Comparison of ENCODE assay signal across 8 cellular contexts in the genomic region with DNA sequence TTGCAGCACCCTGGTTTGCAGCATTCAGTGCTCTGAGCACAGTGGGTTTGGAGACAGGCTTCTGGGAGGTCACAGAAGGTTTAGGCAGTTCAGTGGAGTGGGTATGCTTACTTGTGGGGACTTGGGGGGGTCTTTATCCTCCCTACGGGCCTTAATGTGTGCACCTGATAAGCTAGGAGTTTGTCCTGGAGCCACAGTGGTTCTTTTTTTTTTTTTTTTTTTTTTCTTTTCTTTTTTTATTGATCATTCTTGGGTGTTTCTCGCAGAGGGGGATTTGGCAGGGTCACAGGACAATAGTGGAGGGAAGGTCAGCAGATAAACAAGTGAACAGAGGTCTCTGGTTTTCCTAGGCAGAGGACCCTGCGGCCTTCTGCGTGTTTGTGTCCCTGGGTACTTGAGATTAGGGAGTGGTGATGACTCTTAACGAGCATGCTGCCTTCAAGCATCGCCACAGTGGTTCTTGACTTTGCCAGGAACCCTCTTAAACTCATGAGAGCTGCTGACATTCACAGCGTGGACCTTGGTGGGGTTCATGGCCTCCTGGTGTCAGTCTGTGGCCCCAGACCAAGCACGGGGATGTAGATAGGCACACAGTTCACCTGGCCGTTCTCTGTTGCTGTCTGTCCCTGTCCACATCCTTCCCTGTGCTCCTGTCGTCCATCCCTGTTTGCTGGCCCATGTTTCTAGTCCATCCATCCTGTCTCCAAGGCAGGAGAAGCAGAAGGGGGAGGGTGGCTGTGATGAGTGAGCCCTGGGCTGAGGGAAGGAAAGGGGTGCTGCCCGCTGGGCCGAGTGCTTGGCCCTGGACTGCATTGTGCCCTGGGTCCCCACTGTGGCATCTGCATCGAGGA. TPM values are rescaled to one million over a fixed set of nuclear protein-coding genes. Genes with fewer than 3 reads are reported as not detected.
DNase-seq lines count a peak whose midpoint lies in the region; ATAC-seq, FAIRE-seq and TF ChIP-seq lines count a peak whose summit lies in the region.

No MANE protein-coding gene starts in this region.

- H3K9me3 ChIP-seq in GM12878 (replicated peaks; ENCODE audit: control insufficient read depth, insufficient read depth, low read length) (no peaks in the 10 kb centered on the region), transverse colon (no peaks in the 10 kb centered on the region)

- TF ChIP-seq RAD21 in GM12878 (IDR thresholded peaks at IDR 0.05; ENCODE audit: insufficient read depth, low read depth, low read length), result no peak

- H3K36me3 ChIP-seq in GM12878 (ENCODE audit: control insufficient read depth in 2 of 2, insufficient read depth in 2 of 2, low read length in 1 of 2) (peaks cover 7 to 13% of the 10 kb centered on the region in 2 experiments; a peak in 3 of 4 replicates), transverse colon (peaks cover 0 to 3% (median 0%) of the 10 kb centered on the region in 4 donors)

- H3K36me3 Mint-ChIP-seq in activated T-cell treated with anti-CD3 and anti-CD28 coated beads, Interleukin-2, amount 50 U/mL, for 72 hours (ENCODE audit: insufficient read depth in 2 of 2), result peaks cover 6 to 17% of the 10 kb centered on the region in 2 donors
- H3K36me3 Mint-ChIP-seq in memory B cell, result peaks cover 19% of the 10 kb centered on the region

- H3K27me3 Mint-ChIP-seq in activated T-cell treated with anti-CD3 and anti-CD28 coated beads, Interleukin-2, amount 50 U/mL, for 72 hours (ENCODE audit: low read depth), result no peaks in the 10 kb centered on the region
- no peaks in the 10 kb centered on the region for H3K27me3 Mint-ChIP-seq in memory B cell

- POLR2A ChIA-PET in GM12878 (lab: Charles Lee), result interaction anchor here (0.6 to 2.7 kb wide), 4 partner anchors 7 to 49 kb away, joined by 3 to 18 read pairs (median 4); no protein-coding TSS in a partner anchor

- SMC1A ChIA-PET in GM12878 (lab: Charles Lee; ENCODE audit: uncharacterized antibody, unreplicated experiment), result interaction anchor here (3.6 kb wide), 1 partner anchor 23 kb away, joined by 18 read pairs; the partner anchor contains the start of gene RAB4B

- no peaks in the 10 kb centered on the region for H3K9me3 Mint-ChIP-seq in activated T-cell treated with anti-CD3 and anti-CD28 coated beads, Interleukin-2, amount 50 U/mL, for 72 hours
- no peaks in the 10 kb centered on the region for H3K9me3 Mint-ChIP-seq in memory B cell

- peak overlapping the region; percentile 97 for H3K27ac Mint-ChIP-seq in activated T-cell treated with anti-CD3 and anti-CD28 coated beads, Interleukin-2, amount 50 U/mL, for 72 hours
- H3K27ac Mint-ChIP-seq in memory B cell, result peak overlapping the region; percentile 52

- H3K4me1 ChIP-seq in GM12878 (ENCODE audit: control insufficient read depth, insufficient read depth, low read length) (peaks cover 57% of the 10 kb centered on the region), transverse colon (peaks cover 72 to 76% (median 74%) of the 10 kb centered on the region in 4 donors)

- H3K4me3 ChIP-seq in GM12878, result peak overlapping the region; percentile 98; the same call in 1 of the 2 replicates
- peak overlapping the region in 1 of 4 donors; percentile 99 for H3K4me3 ChIP-seq in transverse colon

- DNase-seq in activated T-cell treated with anti-CD3 and anti-CD28 coated beads, Interleukin-2, amount 50 U/mL, for 72 hours, result no peak
- no peak for DNase-seq in activated T-cell treated with anti-CD3 and anti-CD28 coated beads, Interleukin-2, amount 50 U/mL, for 48 hours
- DNase-seq in GM12878 (ENCODE audit: low read depth, low spot score) (no peak), memory B cell (ENCODE audit: low spot score in 2 of 2) (no peak), transverse colon (no peak), activated gamma-delta T cell (lab: John Stamatoyannopoulos, UW) (no peak), UCSD-AML1 (lab: John Stamatoyannopoulos, UW; ENCODE audit: unreplicated experiment) (no peak)
- DNase-seq in stimulated activated CD4-positive, alpha-beta T cell treated with anti-CD3 and anti-CD28 coated beads, Interleukin-4, amount 100 ng/mL, for 24 hours, result no peak

- peaks cover 58% of the 10 kb centered on the region for H3K79me2 ChIP-seq in GM12878 (ENCODE audit: control insufficient read depth, insufficient read depth, low read length)

- TF ChIP-seq POLR2A in GM12878 (IDR thresholded peaks at IDR 0.05; ENCODE audit: low read depth, low read length) (no peak; the same call in 1 of the 2 replicates), transverse colon (IDR thresholded peaks at IDR 0.05) (no peak)

- peak overlapping the region; percentile 84 for H3K27ac ChIP-seq in GM12878 (ENCODE audit: control insufficient read depth, insufficient read depth)
- H3K27ac ChIP-seq in transverse colon, result peak overlapping the region; percentile 91 to 97 (median 96)

- H3K9ac ChIP-seq in GM12878 (ENCODE audit: control insufficient read depth, insufficient read depth, low read length), result peak overlapping the region; percentile 67

- H2AFZ ChIP-seq in GM12878 (ENCODE audit: control insufficient read depth, low read depth, low read length), result no peak overlapping the region

- RAD21 ChIA-PET in GM12878 (lab: Charles Lee; ENCODE audit: unreplicated experiment), result interaction anchor here (1.3 to 3.2 kb wide), 6 partner anchors 23 to 51 kb away, joined by 3 to 18 read pairs (median 9); partner anchors contain the start of genes ACTMAP, RAB4B and SNRPA

- no peak for TF ChIP-seq EP300 in GM12878 (IDR thresholded peaks at IDR 0.05; ENCODE audit: borderline replicate concordance in 1 of 2, control insufficient read depth in 1 of 2, low read depth in 2 of 2, low read length in 2 of 2)
- TF ChIP-seq EP300 in transverse colon (IDR thresholded peaks at IDR 0.05; ENCODE audit: low read depth), result no peak

- ATAC-seq in activated T-cell treated with anti-CD3 and anti-CD28 coated beads, Interleukin-2, amount 50 U/mL, for 72 hours (replicated peaks in 1 of 2), result no peak
- ATAC-seq in GM12878, result no peak
- no peak for ATAC-seq in memory B cell (ENCODE audit: low read depth)

- intact Hi-C loops in GM12878 (cut with micrococcal nuclease; ENCODE audit: unreplicated experiment) (no loop called here), transverse colon (cut with DNase I; ENCODE audit: low total_unique reads) (loop anchor here (10.0 kb wide), 1 partner anchor 87 kb away; the partner anchor contains the start of genes COQ8B and ITPKC)

- H3K4me1 Mint-ChIP-seq in activated T-cell treated with anti-CD3 and anti-CD28 coated beads, Interleukin-2, amount 50 U/mL, for 72 hours (ENCODE audit: low read depth), result peaks cover 90% of the 10 kb centered on the region
- peaks cover 68% of the 10 kb centered on the region for H3K4me1 Mint-ChIP-seq in memory B cell

- H3K4me3 Mint-ChIP-seq in activated T-cell treated with anti-CD3 and anti-CD28 coated beads, Interleukin-2, amount 50 U/mL, for 72 hours, result peak overlapping the region; percentile 95 to 99
- peak overlapping the region; percentile 99 for H3K4me3 Mint-ChIP-seq in memory B cell

- H3K4me2 ChIP-seq in GM12878 (ENCODE audit: control insufficient read depth, insufficient read depth), result peak overlapping the region; percentile 91

- H4K20me1 ChIP-seq in GM12878 (ENCODE audit: control insufficient read depth, insufficient read depth), result peaks cover 15% of the 10 kb centered on the region

- 49% methylated on average over 12 of the region's 13 CpGs for WGBS in GM12878 (ENCODE audit: insufficient coverage, insufficient replicate concordance, low lambda C conversion rate, missing lambda C conversion rate)
- 48 to 60% methylated on average over 5 to 13 of the region's 13 CpGs for WGBS in transverse colon (ENCODE audit: low coverage in 1 of 2), 2 donors

- CTCF ChIA-PET in GM12878 (lab: Yijun Ruan, JAX), result interaction anchor here (0.5 to 1.3 kb wide), 2 partner anchors 9 to 81 kb away, joined by 3 read pairs; no protein-coding TSS in a partner anchor

- H3K27me3 ChIP-seq in GM12878 (replicated peaks in 1 of 2; ENCODE audit: control insufficient read depth in 2 of 2, insufficient read depth in 2 of 2, low read length in 1 of 2), result no peaks in the 10 kb centered on the region
- H3K27me3 ChIP-seq in transverse colon, result no peaks in the 10 kb centered on the region

- in situ Hi-C loops in GM12878 (cut with MboI) (no loop called here), transverse colon (cut with MboI; ENCODE audit: low pct_ligation_motif_present in 1 of 4, low pct_unique_long_range_greater_than_20kb in 1 of 4, low sequenced_read_pairs in 3 of 4) (loop anchor here in 1 of 4 donors (25.0 kb wide), 1 partner anchor 89 kb away; the partner anchor contains the start of genes COQ8B and ITPKC)

- FAIRE-seq in GM12878 (lab: Jason Lieb, UNC), result no peak

- BruUV-seq in GM12878 (replicated peaks; lab: Mats Ljungman, UMichigan), result TSS peak; percentile 82

- TF ChIP-seq CTCF in GM12878 (IDR thresholded peaks at IDR 0.05 in 2 of 3, conservative IDR thresholded peaks at IDR 0.05 in 1 of 3; ENCODE audit: control insufficient read depth in 2 of 3, extremely low read depth in 1 of 3, insufficient read depth in 1 of 3, low read depth in 3 of 3, low read length in 3 of 3) (no peak), transverse colon (IDR thresholded peaks at IDR 0.05) (no peak)

RNA-seq across cellular contexts. Expression of gene EGLN2, which starts 2.7 kb away (rescaled TPM):
- total RNA-seq in activated T-cell treated with anti-CD3 and anti-CD28 coated beads, Interleukin-2, amount 50 U/mL, for 72 hours, result 10 to 100 TPM; 90.5 to 91.8 TPM
- 57.7 and 67.3 TPM in 2 replicates for total RNA-seq in GM12878 (2013; cell fraction: nucleolus; rRNA removed)
- total RNA-seq in GM12878 (2014; rRNA removed), result 80.9 and 91.8 TPM in 2 replicates
- 57.7 and 62.5 TPM in 2 replicates for total RNA-seq in GM12878 (2014; rRNA removed; fragmentation: Illumina TruSeq; extraction: Trizol)
- 89.3 and 90.9 TPM in 2 replicates for total RNA-seq in GM12878 (2021)
- polyA plus RNA-seq in GM12878 (2011; ENCODE audit: low read depth), result 21.1 TPM
- 20.1 and 35.1 TPM in 2 replicates for polyA plus RNA-seq in GM12878 (2011; rRNA removed)
- 50.5 and 76.9 TPM in 2 replicates for polyA plus RNA-seq in GM12878 (2011; cell fraction: cytosol; rRNA removed)
- 87.9 and 107 TPM in 2 replicates for polyA plus RNA-seq in GM12878 (2011; cell fraction: nucleus; rRNA removed)
- polyA plus RNA-seq in GM12878 (2012), result 47.4 and 50.4 TPM in 2 replicates
- polyA plus RNA-seq in GM12878 (2014; fragmentation: Illumina TruSeq; extraction: Trizol), result 20.3 and 49.6 TPM in 2 replicates
- 10 to 100 TPM in 1 of 2 experiments, 1 to 10 TPM in 1; 8.6 to 34.9 TPM for polyA plus RNA-seq in GM12878 (2014; fragmentation: Nextera tagmentation; extraction: Ambion mirVana)
- polyA plus RNA-seq in GM12878 (2014; rRNA removed), result 88.6 and 94.4 TPM in 2 replicates
- polyA plus RNA-seq in GM12878 (2016; fragmentation: Nextera tagmentation; extraction: Ambion mirVana), result 10 to 100 TPM; 71.1 to 93.0 TPM
- polyA minus RNA-seq in GM12878 (2011; rRNA and poly(A)+ RNA removed), result 28.0 and 58.9 TPM in 2 replicates
- 25.8 and 29.5 TPM in 2 replicates for polyA minus RNA-seq in GM12878 (2011; cell fraction: cytosol; rRNA and poly(A)+ RNA removed)
- 23.2 and 46.2 TPM in 2 replicates for polyA minus RNA-seq in GM12878 (2011; cell fraction: nucleus; rRNA and poly(A)+ RNA removed)
- total RNA-seq in transverse colon, result 100 to 1,000 TPM; 102 to 123 (median 115) TPM

RNA-seq across cellular contexts. Expression of gene RAB4B, which starts 23.6 kb away (rescaled TPM):
- total RNA-seq in activated T-cell treated with anti-CD3 and anti-CD28 coated beads, Interleukin-2, amount 50 U/mL, for 72 hours, result 10 to 100 TPM; 44.4 to 45.7 TPM
- total RNA-seq in GM12878 (2013; cell fraction: nucleolus; rRNA removed), result 5.2 and 5.7 TPM in 2 replicates
- total RNA-seq in GM12878 (2014; rRNA removed), result 27.8 and 30.4 TPM in 2 replicates
- 9.8 and 11.5 TPM in 2 replicates for total RNA-seq in GM12878 (2014; rRNA removed; fragmentation: Illumina TruSeq; extraction: Trizol)
- 32.9 and 38.2 TPM in 2 replicates for total RNA-seq in GM12878 (2021)
- polyA plus RNA-seq in GM12878 (2011; ENCODE audit: low read depth), result 11.8 TPM
- 14.9 and 25.1 TPM in 2 replicates for polyA plus RNA-seq in GM12878 (2011; rRNA removed)
- 40.3 and 56.5 TPM in 2 replicates for polyA plus RNA-seq in GM12878 (2011; cell fraction: cytosol; rRNA removed)
- polyA plus RNA-seq in GM12878 (2011; cell fraction: nucleus; rRNA removed), result 38.3 and 42.5 TPM in 2 replicates
- 26.6 and 31.5 TPM in 2 replicates for polyA plus RNA-seq in GM12878 (2012)
- 3.5 and 13.7 TPM in 2 replicates for polyA plus RNA-seq in GM12878 (2014; fragmentation: Illumina TruSeq; extraction: Trizol)
- polyA plus RNA-seq in GM12878 (2014; fragmentation: Nextera tagmentation; extraction: Ambion mirVana), result 1 to 10 TPM in 1 of 2 experiments, under 1 TPM in 1; 0.60 to 3.2 TPM
- polyA plus RNA-seq in GM12878 (2014; rRNA removed), result 43.1 and 51.5 TPM in 2 replicates
- polyA plus RNA-seq in GM12878 (2016; fragmentation: Nextera tagmentation; extraction: Ambion mirVana), result 10 to 100 TPM; 47.9 to 50.0 TPM
- polyA minus RNA-seq in GM12878 (2011; rRNA and poly(A)+ RNA removed), result 10.3 and 16.6 TPM in 2 replicates
- polyA minus RNA-seq in GM12878 (2011; cell fraction: cytosol; rRNA and poly(A)+ RNA removed), result 3.3 and 6.8 TPM in 2 replicates
- polyA minus RNA-seq in GM12878 (2011; cell fraction: nucleus; rRNA and poly(A)+ RNA removed), result 4.6 and 5.7 TPM in 2 replicates
- total RNA-seq in transverse colon, result 10 to 100 TPM; 25.9 to 84.2 (median 68.1) TPM

RNA-seq across cellular contexts. Expression of gene MIA, which starts 26.4 kb away (rescaled TPM):
- 1 to 10 TPM in 1 of 2 donors, under 1 TPM in 1; 0.97 to 1.1 TPM for total RNA-seq in activated T-cell treated with anti-CD3 and anti-CD28 coated beads, Interleukin-2, amount 50 U/mL, for 72 hours
- total RNA-seq in GM12878 (2013; cell fraction: nucleolus; rRNA removed), result 2.6 and 3.0 TPM in 2 replicates
- total RNA-seq in GM12878 (2014; rRNA removed) (0.33 and 0.40 TPM in 2 replicates), GM12878 (2014; rRNA removed; fragmentation: Illumina TruSeq; extraction: Trizol) (not detected in 2 replicates), GM12878 (2021) (0.92 TPM in 1 of 2 replicates, not detected in the other), transverse colon (10 to 100 TPM in 1 of 4 donors, 1 to 10 TPM in 1, not detected in 2; 5.7 to 23.3 TPM)
- polyA plus RNA-seq in GM12878 (2011; ENCODE audit: low read depth), result not detected
- polyA plus RNA-seq in GM12878 (2011; rRNA removed) (0.16 and 0.39 TPM in 2 replicates), GM12878 (2014; fragmentation: Illumina TruSeq; extraction: Trizol) (not detected in 2 replicates), GM12878 (2014; fragmentation: Nextera tagmentation; extraction: Ambion mirVana) (1 to 10 TPM; 1.4 to 1.6 TPM), GM12878 (2014; rRNA removed) (0.36 TPM in 1 of 2 replicates, not detected in the other), GM12878 (2016; fragmentation: Nextera tagmentation; extraction: Ambion mirVana) (1 to 10 TPM; 1.6 to 2.7 TPM)
- 0.52 TPM in 1 of 2 replicates, not detected in the other for polyA plus RNA-seq in GM12878 (2011; cell fraction: cytosol; rRNA removed)
- polyA plus RNA-seq in GM12878 (2011; cell fraction: nucleus; rRNA removed), result 0.63 and 1.2 TPM in 2 replicates
- 0.49 and 0.74 TPM in 2 replicates for polyA plus RNA-seq in GM12878 (2012)
- not detected in 2 replicates for polyA minus RNA-seq in GM12878 (2011; rRNA and poly(A)+ RNA removed)
- polyA minus RNA-seq in GM12878 (2011; cell fraction: cytosol; rRNA and poly(A)+ RNA removed), result not detected in 2 replicates
- polyA minus RNA-seq in GM12878 (2011; cell fraction: nucleus; rRNA and poly(A)+ RNA removed), result 0.97 TPM in 1 of 2 replicates, not detected in the other

RNA-seq across cellular contexts. Expression of gene CYP2A6, which starts 48.6 kb away (rescaled TPM):
- not detected for total RNA-seq in activated T-cell treated with anti-CD3 and anti-CD28 coated beads, Interleukin-2, amount 50 U/mL, for 72 hours
- total RNA-seq in GM12878 (2013; cell fraction: nucleolus; rRNA removed), result not detected in 2 replicates
- total RNA-seq in GM12878 (2014; rRNA removed) (not detected in 2 replicates), GM12878 (2014; rRNA removed; fragmentation: Illumina TruSeq; extraction: Trizol) (not detected in 2 replicates), GM12878 (2021) (0.58 and 0.97 TPM in 2 replicates), transverse colon (not detected)
- polyA plus RNA-seq in GM12878 (2011; ENCODE audit: low read depth), result not detected
- polyA plus RNA-seq in GM12878 (2011; rRNA removed) (not detected in 2 replicates), GM12878 (2014; fragmentation: Illumina TruSeq; extraction: Trizol) (not detected in 2 replicates), GM12878 (2014; fragmentation: Nextera tagmentation; extraction: Ambion mirVana) (not detected), GM12878 (2014; rRNA removed) (not detected in 2 replicates), GM12878 (2016; fragmentation: Nextera tagmentation; extraction: Ambion mirVana) (not detected)
- polyA plus RNA-seq in GM12878 (2011; cell fraction: cytosol; rRNA removed), result not detected in 2 replicates
- not detected in 2 replicates for polyA plus RNA-seq in GM12878 (2011; cell fraction: nucleus; rRNA removed)
- polyA plus RNA-seq in GM12878 (2012), result not detected in 2 replicates
- polyA minus RNA-seq in GM12878 (2011; rRNA and poly(A)+ RNA removed), result not detected in 2 replicates
- polyA minus RNA-seq in GM12878 (2011; cell fraction: cytosol; rRNA and poly(A)+ RNA removed), result not detected in 2 replicates
- not detected in 2 replicates for polyA minus RNA-seq in GM12878 (2011; cell fraction: nucleus; rRNA and poly(A)+ RNA removed)

RNA-seq across cellular contexts. Expression of gene SNRPA, which starts 50.7 kb away (rescaled TPM):
- 100 to 1,000 TPM; 201 to 290 TPM for total RNA-seq in activated T-cell treated with anti-CD3 and anti-CD28 coated beads, Interleukin-2, amount 50 U/mL, for 72 hours
- 37.6 and 39.8 TPM in 2 replicates for total RNA-seq in GM12878 (2013; cell fraction: nucleolus; rRNA removed)
- total RNA-seq in GM12878 (2014; rRNA removed) (260 and 299 TPM in 2 replicates), GM12878 (2014; rRNA removed; fragmentation: Illumina TruSeq; extraction: Trizol) (130 and 137 TPM in 2 replicates), GM12878 (2021) (186 and 196 TPM in 2 replicates), transverse colon (10 to 100 TPM; 45.1 to 85.3 (median 65.6) TPM)
- 42.1 TPM for polyA plus RNA-seq in GM12878 (2011; ENCODE audit: low read depth)
- polyA plus RNA-seq in GM12878 (2011; rRNA removed) (115 and 219 TPM in 2 replicates), GM12878 (2014; fragmentation: Illumina TruSeq; extraction: Trizol) (164 and 166 TPM in 2 replicates), GM12878 (2014; fragmentation: Nextera tagmentation; extraction: Ambion mirVana) (10 to 100 TPM; 14.8 to 32.8 TPM), GM12878 (2014; rRNA removed) (297 and 367 TPM in 2 replicates), GM12878 (2016; fragmentation: Nextera tagmentation; extraction: Ambion mirVana) (100 to 1,000 TPM; 241 to 257 TPM)
- polyA plus RNA-seq in GM12878 (2011; cell fraction: cytosol; rRNA removed), result 158 and 310 TPM in 2 replicates
- polyA plus RNA-seq in GM12878 (2011; cell fraction: nucleus; rRNA removed), result 351 and 467 TPM in 2 replicates
- polyA plus RNA-seq in GM12878 (2012), result 117 and 145 TPM in 2 replicates
- 181 and 241 TPM in 2 replicates for polyA minus RNA-seq in GM12878 (2011; rRNA and poly(A)+ RNA removed)
- polyA minus RNA-seq in GM12878 (2011; cell fraction: cytosol; rRNA and poly(A)+ RNA removed), result 81.0 and 81.1 TPM in 2 replicates
- 63.2 and 95.8 TPM in 2 replicates for polyA minus RNA-seq in GM12878 (2011; cell fraction: nucleus; rRNA and poly(A)+ RNA removed)
